Comparison of ENCODE assay signal across 11 cellular contexts in the genomic region with DNA sequence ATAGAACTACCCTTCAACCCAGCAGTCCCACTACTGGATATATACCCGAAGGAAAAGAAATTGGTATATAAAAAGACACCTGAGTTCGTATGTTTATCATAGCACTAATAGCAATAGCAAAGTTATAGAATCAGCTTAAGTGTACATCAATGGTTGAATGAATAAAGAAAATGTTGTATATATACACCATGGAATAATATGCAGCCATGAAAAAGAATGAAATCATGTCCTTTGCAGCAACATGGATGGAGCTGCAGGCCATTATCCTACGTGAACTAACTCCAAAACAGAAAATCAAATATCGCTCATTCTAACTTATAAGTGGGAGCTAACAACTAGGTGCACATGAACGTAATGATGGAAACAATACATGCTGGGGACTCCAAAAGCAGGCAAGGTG.
"Had no signal": no experiment of that assay in that cellular context is flagged by ENCODE, and none has a peak within 500 bp of the region (broad histone marks: within the 10 kb centered on the region; RNA-seq: fewer than 3 reads in every experiment).

No MANE protein-coding gene starts in this region.

- H3K4me3 ChIP-seq: GM23248 had no signal

- H3K9ac ChIP-seq: GM23248, KMS-11 had no signal

- H3K27ac ChIP-seq: GM23248, HL-60, KMS-11 had no signal

- FAIRE-seq: H54 had no signal

- DNase-seq: GM23248, GOT3, H9, HCEC 1CT, HFFc6, IMR-90, Karpas-422, KBM-7 had no signal

- H3K4me2 ChIP-seq: KMS-11 had no signal

- H2AFZ ChIP-seq: GM23248 had no signal
